1 cellular context compared by ENCODE assay signal in the genomic region with DNA sequence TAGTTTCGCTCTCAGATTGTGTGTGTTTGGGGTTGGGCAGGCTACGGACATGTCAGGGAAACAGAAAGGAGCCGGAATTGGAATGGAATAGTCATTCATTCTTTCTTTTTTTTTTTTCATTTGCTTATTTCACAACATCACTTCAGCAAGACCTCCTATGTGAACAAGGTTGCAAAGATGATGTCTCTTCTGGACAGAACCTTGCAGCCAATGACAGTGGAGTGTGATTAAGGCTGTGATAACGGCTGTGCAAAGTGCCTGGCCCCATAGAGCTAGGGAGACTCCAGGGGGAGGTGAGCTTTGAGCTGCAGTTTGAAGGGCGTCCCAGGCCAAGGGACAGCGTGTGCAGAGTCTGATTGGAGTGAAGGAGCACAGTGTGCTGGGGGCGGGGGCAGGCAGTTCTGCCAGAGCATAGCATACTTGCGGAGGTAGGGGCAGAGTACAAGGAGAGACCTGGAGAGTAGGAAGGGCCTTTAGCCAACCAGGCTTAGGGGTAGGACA.
TF ChIP-seq lines count a peak whose summit lies in the region.

No MANE protein-coding gene starts in this region.

TF ChIP-seq in HepG2, 621 proteins besides CTCF, POLR2A, EP300 and RAD21 (continued from another document and continues in another):
- TF ChIP-seq BRCA1 (CRISPR knock-in tag; IDR thresholded peaks at IDR 0.05): no peak
- TF ChIP-seq ZNF430 (CRISPR knock-in tag; IDR thresholded peaks at IDR 0.05): no peak
- TF ChIP-seq, protein P1, sequence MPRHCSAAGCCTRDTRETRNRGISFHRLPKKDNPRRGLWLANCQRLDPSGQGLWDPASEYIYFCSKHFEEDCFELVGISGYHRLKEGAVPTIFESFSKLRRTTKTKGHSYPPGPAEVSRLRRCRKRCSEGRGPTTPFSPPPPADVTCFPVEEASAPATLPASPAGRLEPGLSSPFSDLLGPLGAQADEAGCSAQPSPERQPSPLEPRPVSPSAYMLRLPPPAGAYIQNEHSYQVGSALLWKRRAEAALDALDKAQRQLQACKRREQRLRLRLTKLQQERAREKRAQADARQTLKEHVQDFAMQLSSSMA (CRISPR knock-in tag; IDR thresholded peaks at IDR 0.05): no peak
- no peak for TF ChIP-seq NFE2L1 (CRISPR knock-in tag; IDR thresholded peaks at IDR 0.05; ENCODE audit: borderline replicate concordance)
- no peak for TF ChIP-seq ZNF446 (CRISPR knock-in tag; IDR thresholded peaks at IDR 0.05)
- TF ChIP-seq ZNF772 (CRISPR knock-in tag; IDR thresholded peaks at IDR 0.05): no peak
- TF ChIP-seq STAT5B (CRISPR knock-in tag; IDR thresholded peaks at IDR 0.05): no peak
- 0 out of 2 replicates have a peak, but pooled peaks have one; percentile 13 for TF ChIP-seq ZSCAN21 (CRISPR knock-in tag; IDR thresholded peaks at IDR 0.05; ENCODE audit: borderline replicate concordance)
- TF ChIP-seq KLF11 (CRISPR knock-in tag; IDR thresholded peaks at IDR 0.05): no peak
- TF ChIP-seq EED (CRISPR knock-in tag; IDR thresholded peaks at IDR 0.05): no peak
- TF ChIP-seq ZNF598 (CRISPR knock-in tag; IDR thresholded peaks at IDR 0.05; ENCODE audit: borderline replicate concordance): no peak
- TF ChIP-seq FOXJ3 (CRISPR knock-in tag; IDR thresholded peaks at IDR 0.05; ENCODE audit: borderline replicate concordance): peak; percentile 66; the same call in 1 of the 2 replicates
- TF ChIP-seq SP4 (CRISPR knock-in tag; IDR thresholded peaks at IDR 0.05): 0 out of 2 replicates have a peak, but pooled peaks have one; percentile 48
- TF ChIP-seq NFATC3 (CRISPR knock-in tag; IDR thresholded peaks at IDR 0.05): no peak
- TF ChIP-seq, protein P2, sequence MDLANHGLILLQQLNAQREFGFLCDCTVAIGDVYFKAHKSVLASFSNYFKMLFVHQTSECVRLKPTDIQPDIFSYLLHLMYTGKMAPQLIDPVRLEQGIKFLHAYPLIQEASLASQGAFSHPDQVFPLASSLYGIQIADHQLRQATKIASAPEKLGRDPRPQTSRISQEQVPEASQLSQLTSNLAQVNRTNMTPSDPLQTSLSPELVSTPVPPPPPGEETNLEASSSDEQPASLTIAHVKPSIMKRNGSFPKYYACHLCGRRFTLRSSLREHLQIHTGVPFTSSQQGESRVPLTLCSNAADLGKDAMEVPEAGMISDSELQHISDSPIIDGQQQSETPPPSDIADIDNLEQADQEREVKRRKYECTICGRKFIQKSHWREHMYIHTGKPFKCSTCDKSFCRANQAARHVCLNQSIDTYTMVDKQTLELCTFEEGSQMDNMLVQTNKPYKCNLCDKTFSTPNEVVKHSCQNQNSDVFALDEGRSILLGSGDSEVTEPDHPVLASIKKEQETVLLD (CRISPR knock-in tag; IDR thresholded peaks at IDR 0.05; ENCODE audit: low read depth): no peak
- TF ChIP-seq, protein P3, sequence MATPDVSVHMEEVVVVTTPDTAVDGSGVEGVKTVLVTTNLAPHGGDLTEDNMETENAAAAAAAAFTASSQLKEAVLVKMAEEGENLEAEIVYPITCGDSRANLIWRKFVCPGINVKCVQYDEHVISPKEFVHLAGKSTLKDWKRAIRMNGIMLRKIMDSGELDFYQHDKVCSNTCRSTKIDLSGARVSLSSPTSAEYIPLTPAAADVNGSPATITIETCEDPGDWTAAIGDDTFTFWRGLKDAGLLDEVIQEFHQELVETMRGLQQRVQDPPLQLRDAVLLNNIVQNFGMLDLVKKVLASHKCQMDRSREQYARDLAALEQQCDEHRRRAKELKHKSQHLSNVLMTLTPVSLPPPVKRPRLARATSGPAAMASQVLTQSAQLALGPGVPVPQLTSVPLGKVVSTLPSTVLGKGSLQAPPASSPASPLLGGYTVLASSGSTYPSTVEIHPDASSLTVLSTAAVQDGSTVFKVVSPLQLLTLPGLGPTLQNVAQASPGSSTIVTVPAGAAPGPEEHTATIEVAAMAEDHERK (CRISPR knock-in tag; IDR thresholded peaks at IDR 0.05; ENCODE audit: low read depth): no peak
- TF ChIP-seq ZNF780A (CRISPR knock-in tag; IDR thresholded peaks at IDR 0.05): no peak
- no peak for TF ChIP-seq ZNF883 (CRISPR knock-in tag; IDR thresholded peaks at IDR 0.05; ENCODE audit: not compliant biosample characterization)
- TF ChIP-seq ZFP41 (CRISPR knock-in tag; IDR thresholded peaks at IDR 0.05; ENCODE audit: borderline replicate concordance): no peak
- TF ChIP-seq MLLT10 (CRISPR knock-in tag; IDR thresholded peaks at IDR 0.05): no peak
- TF ChIP-seq MAFF (IDR thresholded peaks at IDR 0.05; ENCODE audit: low read depth, low read length): no peak
- TF ChIP-seq MBNL3 (CRISPR knock-in tag; conservative IDR thresholded peaks at IDR 0.05): no peak
- no peak for TF ChIP-seq ZNF34 (CRISPR knock-in tag; IDR thresholded peaks at IDR 0.05; ENCODE audit: borderline replicate concordance)
- no peak for TF ChIP-seq MYNN (CRISPR knock-in tag; IDR thresholded peaks at IDR 0.05; ENCODE audit: low read depth)
- no peak for TF ChIP-seq ZNF383 (CRISPR knock-in tag; IDR thresholded peaks at IDR 0.05; ENCODE audit: borderline replicate concordance)
- peak; percentile 87; the same call in 1 of the 2 replicates for TF ChIP-seq ZNF292 (CRISPR knock-in tag; IDR thresholded peaks at IDR 0.05; ENCODE audit: borderline replicate concordance, low read depth)
- no peak for TF ChIP-seq ZNF557 (CRISPR knock-in tag; IDR thresholded peaks at IDR 0.05)
- no peak for TF ChIP-seq IRX3 (CRISPR knock-in tag; IDR thresholded peaks at IDR 0.05; ENCODE audit: borderline replicate concordance, low read depth)
- no peak for TF ChIP-seq ZNF777 (CRISPR knock-in tag; IDR thresholded peaks at IDR 0.05)
- TF ChIP-seq ZFP1 (CRISPR knock-in tag; IDR thresholded peaks at IDR 0.05): no peak
- TF ChIP-seq, protein P4, sequence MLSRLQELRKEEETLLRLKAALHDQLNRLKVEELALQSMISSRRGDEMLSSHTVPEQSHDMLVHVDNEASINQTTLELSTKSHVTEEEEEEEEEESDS (CRISPR knock-in tag; IDR thresholded peaks at IDR 0.05; ENCODE audit: borderline replicate concordance): no peak
- TF ChIP-seq HOXA3 (CRISPR knock-in tag; IDR thresholded peaks at IDR 0.05): peak; percentile 85
- TF ChIP-seq, protein P5, sequence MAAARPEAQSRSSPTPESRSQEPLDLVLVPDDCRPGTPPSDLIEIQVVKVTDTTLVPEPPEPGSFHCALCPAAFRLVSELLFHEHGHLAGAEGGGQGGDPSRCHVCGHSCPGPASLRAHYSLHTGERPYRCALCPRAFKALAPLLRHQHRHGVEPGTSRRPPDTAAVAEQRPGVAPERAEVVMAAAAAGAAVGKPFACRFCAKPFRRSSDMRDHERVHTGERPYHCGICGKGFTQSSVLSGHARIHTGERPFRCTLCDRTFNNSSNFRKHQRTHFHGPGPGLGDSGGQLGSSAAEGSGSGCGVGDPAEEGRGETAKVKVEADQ (CRISPR knock-in tag; IDR thresholded peaks at IDR 0.05; ENCODE audit: borderline replicate concordance): no peak
- peak; percentile 95 for TF ChIP-seq CEBPB (IDR thresholded peaks at IDR 0.05; ENCODE audit: borderline replicate concordance, low read depth, low read length)
- no peak for TF ChIP-seq TP53 (CRISPR knock-in tag; conservative IDR thresholded peaks at IDR 0.05)
- no peak for TF ChIP-seq ZNF75D (CRISPR knock-in tag; IDR thresholded peaks at IDR 0.05; ENCODE audit: borderline replicate concordance)
- TF ChIP-seq GPN1 (CRISPR knock-in tag; IDR thresholded peaks at IDR 0.05; ENCODE audit: borderline replicate concordance): no peak
- peak; percentile 25; the same call in 1 of the 2 replicates for TF ChIP-seq SPEN (CRISPR knock-in tag; IDR thresholded peaks at IDR 0.05; ENCODE audit: low read depth)
- TF ChIP-seq RARA (CRISPR knock-in tag; IDR thresholded peaks at IDR 0.05): 0 out of 2 replicates have a peak, but pooled peaks have one; percentile 11
- no peak for TF ChIP-seq ZNF451 (CRISPR knock-in tag; IDR thresholded peaks at IDR 0.05)
- no peak for TF ChIP-seq SRF (IDR thresholded peaks at IDR 0.05; ENCODE audit: low read depth, low read length)
- no peak for TF ChIP-seq RAD51 (IDR thresholded peaks at IDR 0.05; ENCODE audit: borderline replicate concordance)
- no peak for TF ChIP-seq MTA3 (CRISPR knock-in tag; IDR thresholded peaks at IDR 0.05)
- TF ChIP-seq ZNF431 (CRISPR knock-in tag; IDR thresholded peaks at IDR 0.05; ENCODE audit: borderline replicate concordance, low read depth): no peak
- TF ChIP-seq ZNF253 (CRISPR knock-in tag; IDR thresholded peaks at IDR 0.05; ENCODE audit: borderline replicate concordance): no peak
- no peak for TF ChIP-seq ZNF563 (CRISPR knock-in tag; IDR thresholded peaks at IDR 0.05)
- peak; percentile 67; the same call in 1 of the 2 replicates for TF ChIP-seq ZNF607 (CRISPR knock-in tag; IDR thresholded peaks at IDR 0.05; ENCODE audit: borderline replicate concordance)
- TF ChIP-seq KLF16 (CRISPR knock-in tag; IDR thresholded peaks at IDR 0.05): peak in 1 of 2 experiments; percentile 37; a peak in 1 of 4 replicates
- no peak for TF ChIP-seq MZF1 (CRISPR knock-in tag; IDR thresholded peaks at IDR 0.05; ENCODE audit: borderline replicate concordance)
- no peak for TF ChIP-seq ZNF546 (CRISPR knock-in tag; conservative IDR thresholded peaks at IDR 0.05)
- no peak; the same call in 1 of the 2 replicates for TF ChIP-seq ZKSCAN5 (CRISPR knock-in tag; IDR thresholded peaks at IDR 0.05)
- TF ChIP-seq SOX13 (IDR thresholded peaks at IDR 0.05): no peak
- TF ChIP-seq SOX13 (CRISPR knock-in tag; conservative IDR thresholded peaks at IDR 0.05 in 1 of 2, IDR thresholded peaks at IDR 0.05 in 1 of 2): peak in 1 of 2 experiments; percentile 27; a peak in 1 of 4 replicates
- no peak for TF ChIP-seq MAF1 (CRISPR knock-in tag; IDR thresholded peaks at IDR 0.05; ENCODE audit: borderline replicate concordance)
- TF ChIP-seq, protein P6, sequence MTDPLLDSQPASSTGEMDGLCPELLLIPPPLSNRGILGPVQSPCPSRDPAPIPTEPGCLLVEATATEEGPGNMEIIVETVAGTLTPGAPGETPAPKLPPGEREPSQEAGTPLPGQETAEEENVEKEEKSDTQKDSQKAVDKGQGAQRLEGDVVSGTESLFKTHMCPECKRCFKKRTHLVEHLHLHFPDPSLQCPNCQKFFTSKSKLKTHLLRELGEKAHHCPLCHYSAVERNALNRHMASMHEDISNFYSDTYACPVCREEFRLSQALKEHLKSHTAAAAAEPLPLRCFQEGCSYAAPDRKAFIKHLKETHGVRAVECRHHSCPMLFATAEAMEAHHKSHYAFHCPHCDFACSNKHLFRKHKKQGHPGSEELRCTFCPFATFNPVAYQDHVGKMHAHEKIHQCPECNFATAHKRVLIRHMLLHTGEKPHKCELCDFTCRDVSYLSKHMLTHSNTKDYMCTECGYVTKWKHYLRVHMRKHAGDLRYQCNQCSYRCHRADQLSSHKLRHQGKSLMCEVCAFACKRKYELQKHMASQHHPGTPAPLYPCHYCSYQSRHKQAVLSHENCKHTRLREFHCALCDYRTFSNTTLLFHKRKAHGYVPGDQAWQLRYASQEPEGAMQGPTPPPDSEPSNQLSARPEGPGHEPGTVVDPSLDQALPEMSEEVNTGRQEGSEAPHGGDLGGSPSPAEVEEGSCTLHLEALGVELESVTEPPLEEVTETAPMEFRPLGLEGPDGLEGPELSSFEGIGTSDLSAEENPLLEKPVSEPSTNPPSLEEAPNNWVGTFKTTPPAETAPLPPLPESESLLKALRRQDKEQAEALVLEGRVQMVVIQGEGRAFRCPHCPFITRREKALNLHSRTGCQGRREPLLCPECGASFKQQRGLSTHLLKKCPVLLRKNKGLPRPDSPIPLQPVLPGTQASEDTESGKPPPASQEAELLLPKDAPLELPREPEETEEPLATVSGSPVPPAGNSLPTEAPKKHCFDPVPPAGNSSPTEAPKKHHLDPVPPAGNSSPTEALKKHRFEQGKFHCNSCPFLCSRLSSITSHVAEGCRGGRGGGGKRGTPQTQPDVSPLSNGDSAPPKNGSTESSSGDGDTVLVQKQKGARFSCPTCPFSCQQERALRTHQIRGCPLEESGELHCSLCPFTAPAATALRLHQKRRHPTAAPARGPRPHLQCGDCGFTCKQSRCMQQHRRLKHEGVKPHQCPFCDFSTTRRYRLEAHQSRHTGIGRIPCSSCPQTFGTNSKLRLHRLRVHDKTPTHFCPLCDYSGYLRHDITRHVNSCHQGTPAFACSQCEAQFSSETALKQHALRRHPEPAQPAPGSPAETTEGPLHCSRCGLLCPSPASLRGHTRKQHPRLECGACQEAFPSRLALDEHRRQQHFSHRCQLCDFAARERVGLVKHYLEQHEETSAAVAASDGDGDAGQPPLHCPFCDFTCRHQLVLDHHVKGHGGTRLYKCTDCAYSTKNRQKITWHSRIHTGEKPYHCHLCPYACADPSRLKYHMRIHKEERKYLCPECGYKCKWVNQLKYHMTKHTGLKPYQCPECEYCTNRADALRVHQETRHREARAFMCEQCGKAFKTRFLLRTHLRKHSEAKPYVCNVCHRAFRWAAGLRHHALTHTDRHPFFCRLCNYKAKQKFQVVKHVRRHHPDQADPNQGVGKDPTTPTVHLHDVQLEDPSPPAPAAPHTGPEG (CRISPR knock-in tag; IDR thresholded peaks at IDR 0.05): no peak
- 0 out of 2 replicates have a peak, but pooled peaks have one; percentile 73 for TF ChIP-seq GFI1 (CRISPR knock-in tag; IDR thresholded peaks at IDR 0.05; ENCODE audit: borderline replicate concordance)
- TF ChIP-seq ZEB1 (IDR thresholded peaks at IDR 0.05; ENCODE audit: insufficient replicate concordance, low read depth): peak; percentile 84
- no peak for TF ChIP-seq RARG (CRISPR knock-in tag; IDR thresholded peaks at IDR 0.05; ENCODE audit: low read depth)
- TF ChIP-seq, protein P7, sequence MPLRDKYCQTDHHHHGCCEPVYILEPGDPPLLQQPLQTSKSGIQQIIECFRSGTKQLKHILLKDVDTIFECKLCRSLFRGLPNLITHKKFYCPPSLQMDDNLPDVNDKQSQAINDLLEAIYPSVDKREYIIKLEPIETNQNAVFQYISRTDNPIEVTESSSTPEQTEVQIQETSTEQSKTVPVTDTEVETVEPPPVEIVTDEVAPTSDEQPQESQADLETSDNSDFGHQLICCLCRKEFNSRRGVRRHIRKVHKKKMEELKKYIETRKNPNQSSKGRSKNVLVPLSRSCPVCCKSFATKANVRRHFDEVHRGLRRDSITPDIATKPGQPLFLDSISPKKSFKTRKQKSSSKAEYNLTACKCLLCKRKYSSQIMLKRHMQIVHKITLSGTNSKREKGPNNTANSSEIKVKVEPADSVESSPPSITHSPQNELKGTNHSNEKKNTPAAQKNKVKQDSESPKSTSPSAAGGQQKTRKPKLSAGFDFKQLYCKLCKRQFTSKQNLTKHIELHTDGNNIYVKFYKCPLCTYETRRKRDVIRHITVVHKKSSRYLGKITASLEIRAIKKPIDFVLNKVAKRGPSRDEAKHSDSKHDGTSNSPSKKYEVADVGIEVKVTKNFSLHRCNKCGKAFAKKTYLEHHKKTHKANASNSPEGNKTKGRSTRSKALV (CRISPR knock-in tag; IDR thresholded peaks at IDR 0.05): no peak
- no peak for TF ChIP-seq SSRP1 (CRISPR knock-in tag; IDR thresholded peaks at IDR 0.05)
- TF ChIP-seq RFX1 (IDR thresholded peaks at IDR 0.05): no peak
- TF ChIP-seq ZMYM4 (CRISPR knock-in tag; IDR thresholded peaks at IDR 0.05): peak; percentile 61; the same call in 1 of the 2 replicates
